In the genomic region with DNA sequence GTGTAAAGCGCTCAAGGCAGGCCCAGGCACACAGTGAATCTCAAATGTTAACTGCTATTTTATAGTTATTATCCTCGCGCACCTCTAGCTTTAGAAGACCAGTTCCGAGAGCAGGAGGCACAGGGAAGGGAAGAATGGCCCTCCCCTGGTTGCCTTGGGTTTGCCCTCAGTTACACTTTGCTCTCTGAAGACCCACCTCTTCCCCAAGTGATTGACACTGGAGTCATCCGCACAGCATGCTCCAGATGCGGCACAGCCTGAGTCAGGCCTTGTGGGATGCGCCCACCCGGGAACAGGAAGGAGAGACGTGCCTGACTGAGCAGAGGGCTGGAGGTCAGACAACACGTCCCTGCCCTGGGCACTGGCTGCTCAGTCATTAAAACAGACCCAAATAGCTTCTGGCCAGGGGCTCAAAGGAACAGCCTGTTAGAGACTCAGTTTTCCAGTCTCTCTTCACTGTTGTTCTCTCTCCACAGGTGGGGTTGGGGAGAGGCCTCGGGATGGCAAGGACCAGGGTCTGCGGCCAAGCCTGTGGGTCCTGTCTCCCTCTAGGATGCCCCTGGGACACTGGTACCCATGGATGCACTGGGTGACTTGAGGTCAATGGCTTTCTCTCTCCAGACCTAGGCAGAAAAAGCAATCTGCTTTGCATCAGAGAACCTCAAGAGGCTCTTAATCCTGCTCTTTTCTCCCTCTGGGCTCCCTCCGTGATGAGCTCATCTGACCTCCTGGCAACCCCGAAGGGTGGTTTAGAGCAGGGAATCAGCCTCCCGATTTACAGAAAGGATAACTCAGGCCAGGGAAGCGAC, we compare ENCODE assay signal across 8 cellular contexts. TPM values are rescaled to one million over a fixed set of nuclear protein-coding genes. Genes with fewer than 3 reads are reported as not detected.
DNase-seq lines count a peak whose midpoint lies in the region; ATAC-seq lines count a peak whose summit lies in the region.

No MANE protein-coding gene starts in this region.

- no peak overlapping the region for H3K4me3 ChIP-seq in urinary bladder (ENCODE audit: low read depth, low read length)

- peak overlapping the region; percentile 39 for H3K27ac ChIP-seq in urinary bladder (ENCODE audit: low read depth)

- no peak for ATAC-seq in activated T-cell treated with anti-CD3 and anti-CD28 coated beads, Interleukin-2, amount 50 U/mL, for 72 hours (replicated peaks in 1 of 2)
- ATAC-seq in GM18868 (IDR thresholded peaks at IDR 0.05; ENCODE audit: unreplicated experiment) (no peak), GM18520 (IDR thresholded peaks at IDR 0.05; ENCODE audit: unreplicated experiment) (no peak)

- H3K36me3 ChIP-seq in urinary bladder (ENCODE audit: insufficient read depth) = no peaks in the 10 kb centered on the region

- 39% methylated on average over 16 of the region's 16 CpGs for WGBS in urinary bladder

- peaks cover 24% of the 10 kb centered on the region for H3K4me1 Mint-ChIP-seq in activated T-cell treated with anti-CD3 and anti-CD28 coated beads, Interleukin-2, amount 50 U/mL, for 72 hours (ENCODE audit: low read depth)

- no peaks in the 10 kb centered on the region for H3K36me3 Mint-ChIP-seq in activated T-cell treated with anti-CD3 and anti-CD28 coated beads, Interleukin-2, amount 50 U/mL, for 72 hours (ENCODE audit: insufficient read depth in 2 of 2)

- H3K9me3 Mint-ChIP-seq in activated T-cell treated with anti-CD3 and anti-CD28 coated beads, Interleukin-2, amount 50 U/mL, for 72 hours = no peaks in the 10 kb centered on the region

- DNase-seq in DMS153 treated with DMSO at 0.1 percent for 48 hours (lab: John Stamatoyannopoulos, UW; ENCODE audit: unreplicated experiment) = peak; percentile 16
- peak; percentile 83 to 92 for DNase-seq in NCI-H187 (lab: John Stamatoyannopoulos, UW)
- peak; percentile 70 for DNase-seq in amniotic stem cell (lab: John Stamatoyannopoulos, UW)
- peak; percentile 52 for DNase-seq in iPS-NIHi11 (ENCODE audit: low spot score)
- DNase-seq in activated T-cell treated with anti-CD3 and anti-CD28 coated beads, Interleukin-2, amount 50 U/mL, for 72 hours = no peak

- no peak overlapping the region for H3K4me3 Mint-ChIP-seq in activated T-cell treated with anti-CD3 and anti-CD28 coated beads, Interleukin-2, amount 50 U/mL, for 72 hours

- H3K27ac Mint-ChIP-seq in activated T-cell treated with anti-CD3 and anti-CD28 coated beads, Interleukin-2, amount 50 U/mL, for 72 hours = no peak overlapping the region

- no peaks in the 10 kb centered on the region for H3K4me1 ChIP-seq in urinary bladder (ENCODE audit: insufficient read depth)

- peaks cover 7% of the 10 kb centered on the region for H3K27me3 Mint-ChIP-seq in activated T-cell treated with anti-CD3 and anti-CD28 coated beads, Interleukin-2, amount 50 U/mL, for 72 hours (ENCODE audit: low read depth)

RNA-seq across cellular contexts. Expression of a gene that starts 13.6 kb away (rescaled TPM):
- 37.8 TPM for total RNA-seq in urinary bladder
- polyA plus RNA-seq in urinary bladder = 67.9 TPM
- total RNA-seq in activated T-cell treated with anti-CD3 and anti-CD28 coated beads, Interleukin-2, amount 50 U/mL, for 72 hours = 10 to 100 TPM; 17.1 to 17.5 TPM

RNA-seq across cellular contexts. Expression of a gene that starts 43.3 kb away (rescaled TPM):
- 7.8 TPM for total RNA-seq in urinary bladder
- polyA plus RNA-seq in urinary bladder = 9.1 TPM
- 10 to 100 TPM in 1 of 2 donors, 1 to 10 TPM in 1; 6.4 to 12.2 TPM for total RNA-seq in activated T-cell treated with anti-CD3 and anti-CD28 coated beads, Interleukin-2, amount 50 U/mL, for 72 hours

Comparison
In these comparisons a context has a peak if more than half of its experiments do, and no peak if none do; other contexts are left out.
1. DNase-seq: peak in DMS153 treated with DMSO at 0.1 percent for 48 hours (single experiment), NCI-H187 (2 of 2), amniotic stem cell (single experiment) and iPS-NIHi11 (single experiment); none in activated T-cell treated with anti-CD3 and anti-CD28 coated beads, Interleukin-2, amount 50 U/mL, for 72 hours (0 of 2).